ENCODE assay signal across 13 cellular contexts in the genomic region with DNA sequence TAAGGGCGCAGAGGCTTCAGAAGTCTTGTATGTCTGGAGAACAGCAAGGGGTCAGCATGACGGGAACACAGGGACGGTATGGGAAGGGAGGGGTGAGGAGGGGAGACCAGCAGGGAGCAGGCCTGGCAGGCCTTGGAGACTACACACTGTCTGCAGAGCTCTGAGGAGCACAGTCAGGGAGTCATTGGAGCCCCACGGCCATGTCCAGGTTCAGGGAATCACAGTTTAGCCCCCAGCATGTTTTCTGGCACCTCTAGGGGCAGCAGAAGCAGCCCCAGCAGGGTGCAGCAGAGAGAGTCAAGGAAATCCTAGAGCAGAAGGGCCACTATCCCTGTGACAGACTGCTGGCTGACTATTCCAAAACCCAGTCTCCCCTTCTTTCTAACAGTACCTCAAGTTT. TPM values are rescaled to one million over a fixed set of nuclear protein-coding genes. Genes with fewer than 3 reads are reported as not detected.
A peak's percentile ranks its signal among the peaks of the same experiment; 100 is the strongest.
DNase-seq lines count a peak whose midpoint lies in the region; ATAC-seq, FAIRE-seq and TF ChIP-seq lines count a peak whose summit lies in the region.
"Had no signal": no experiment of that assay in that cellular context is flagged by ENCODE, and none has a peak within 500 bp of the region (broad histone marks: within the 10 kb centered on the region; RNA-seq: fewer than 3 reads in every experiment).

No MANE protein-coding gene starts in this region.

- no peaks in the 10 kb centered on the region for H3K79me2 ChIP-seq in astrocyte (ENCODE audit: insufficient read depth, low read length)

- peaks cover 11% of the 10 kb centered on the region for H3K4me1 ChIP-seq in astrocyte (ENCODE audit: insufficient read depth, low read length)

- no peak overlapping the region for H3K4me2 ChIP-seq in astrocyte (ENCODE audit: low read length)

- H3K36me3 ChIP-seq in astrocyte (ENCODE audit: insufficient read depth, low read length), result no peaks in the 10 kb centered on the region

- H3K4me1 Mint-ChIP-seq in activated T-cell treated with anti-CD3 and anti-CD28 coated beads, Interleukin-2, amount 50 U/mL, for 72 hours (ENCODE audit: low read depth), result peaks cover 51% of the 10 kb centered on the region
- H3K4me1 Mint-ChIP-seq in IgD-negative memory B cell (peaks cover 12 to 19% (median 16%) of the 10 kb centered on the region in 3 donors), astrocyte (ENCODE audit: low read depth, unreplicated experiment) (peaks cover 21% of the 10 kb centered on the region)
- H3K4me1 Mint-ChIP-seq in activated CD4-positive, alpha-beta memory T cell treated with anti-CD3 and anti-CD28 coated beads, Interleukin-2, amount 10 ng/mL, durations not matched to agents 7 days and 5 days, result peaks cover 33% of the 10 kb centered on the region

- TF ChIP-seq CTCF in astrocyte (IDR thresholded peaks at IDR 0.05; ENCODE audit: insufficient read depth, low read depth, low read length) (peak; percentile 8), retinal pigment epithelial cell (conservative IDR thresholded peaks at IDR 0.05; ENCODE audit: low read depth, low read length) (peak; percentile 43)

- H3K27ac Mint-ChIP-seq in activated T-cell treated with anti-CD3 and anti-CD28 coated beads, Interleukin-2, amount 50 U/mL, for 72 hours, result no peak overlapping the region
- peak overlapping the region in 2 of 3 donors; percentile 0 to 3 for H3K27ac Mint-ChIP-seq in IgD-negative memory B cell
- H3K27ac Mint-ChIP-seq in astrocyte (ENCODE audit: unreplicated experiment), result peak overlapping the region; percentile 59
- no peak overlapping the region for H3K27ac Mint-ChIP-seq in activated CD4-positive, alpha-beta memory T cell treated with anti-CD3 and anti-CD28 coated beads, Interleukin-2, amount 10 ng/mL, durations not matched to agents 7 days and 5 days
- H3K27ac Mint-ChIP-seq: activated CD8-positive, alpha-beta memory T cell treated with anti-CD3 and anti-CD28 coated beads, Interleukin-2, amount 10 ng/mL, durations not matched to agents 7 days and 5 days had no signal

- H2AFZ ChIP-seq in astrocyte (ENCODE audit: low read depth, low read length), result no peak overlapping the region

- no peak overlapping the region for H3K9ac ChIP-seq in astrocyte (ENCODE audit: low read length)

- peaks cover 28% of the 10 kb centered on the region for H3K27me3 ChIP-seq in astrocyte (ENCODE audit: insufficient read depth, low read length)

- H3K4me3 ChIP-seq in astrocyte (ENCODE audit: insufficient read depth, low read depth, low read length) (no peak overlapping the region), retinal pigment epithelial cell (ENCODE audit: low read length) (no peak overlapping the region)

- H3K9me3 ChIP-seq in astrocyte (ENCODE audit: insufficient read depth, low read depth, low read length), result no peaks in the 10 kb centered on the region

- H4K20me1 ChIP-seq in astrocyte (ENCODE audit: insufficient read depth, low read length), result no peaks in the 10 kb centered on the region

- H3K27me3 Mint-ChIP-seq in activated T-cell treated with anti-CD3 and anti-CD28 coated beads, Interleukin-2, amount 50 U/mL, for 72 hours (ENCODE audit: low read depth), result peaks cover 7% of the 10 kb centered on the region
- H3K27me3 Mint-ChIP-seq in IgD-negative memory B cell (peaks cover 61% of the 10 kb centered on the region), astrocyte (ENCODE audit: low read depth, unreplicated experiment) (peaks cover 31% of the 10 kb centered on the region)
- H3K27me3 Mint-ChIP-seq in activated CD4-positive, alpha-beta memory T cell treated with anti-CD3 and anti-CD28 coated beads, Interleukin-2, amount 10 ng/mL, durations not matched to agents 7 days and 5 days, result no peaks in the 10 kb centered on the region
- H3K27me3 Mint-ChIP-seq: CD8-positive, alpha-beta memory T cell had no signal

- H3K4me3 Mint-ChIP-seq in activated T-cell treated with anti-CD3 and anti-CD28 coated beads, Interleukin-2, amount 50 U/mL, for 72 hours, result peak overlapping the region; percentile 15 to 63
- H3K4me3 Mint-ChIP-seq in IgD-negative memory B cell (peak overlapping the region in 1 of 4 donors; percentile 19), astrocyte (ENCODE audit: unreplicated experiment) (no peak overlapping the region)
- H3K4me3 Mint-ChIP-seq in activated CD4-positive, alpha-beta memory T cell treated with anti-CD3 and anti-CD28 coated beads, Interleukin-2, amount 10 ng/mL, durations not matched to agents 7 days and 5 days, result no peak overlapping the region
- H3K4me3 Mint-ChIP-seq: activated CD8-positive, alpha-beta memory T cell treated with anti-CD3 and anti-CD28 coated beads, Interleukin-2, amount 10 ng/mL, durations not matched to agents 7 days and 5 days had no signal

- no peak overlapping the region for H3K27ac ChIP-seq in astrocyte (ENCODE audit: low read depth, low read length)

- H3K9me3 Mint-ChIP-seq in activated T-cell treated with anti-CD3 and anti-CD28 coated beads, Interleukin-2, amount 50 U/mL, for 72 hours, result no peaks in the 10 kb centered on the region
- peaks cover 0 to 6% (median 0%) of the 10 kb centered on the region in 3 donors for H3K9me3 Mint-ChIP-seq in IgD-negative memory B cell
- peaks cover 2% of the 10 kb centered on the region for H3K9me3 Mint-ChIP-seq in astrocyte (ENCODE audit: unreplicated experiment)
- H3K9me3 Mint-ChIP-seq in activated CD4-positive, alpha-beta memory T cell treated with anti-CD3 and anti-CD28 coated beads, Interleukin-2, amount 10 ng/mL, durations not matched to agents 7 days and 5 days, result no peaks in the 10 kb centered on the region
- H3K9me3 Mint-ChIP-seq: CD8-positive, alpha-beta memory T cell had no signal

- DNase-seq in activated T-cell treated with anti-CD3 and anti-CD28 coated beads, Interleukin-2, amount 50 U/mL, for 72 hours, result peak in 1 of 2 donors; percentile 17
- no peak for DNase-seq in activated T-cell treated with anti-CD3 and anti-CD28 coated beads, Interleukin-2, amount 50 U/mL, for 1 hour
- DNase-seq in astrocyte (ENCODE audit: low read depth) (no peak), retinal pigment epithelial cell (ENCODE audit: low read depth) (no peak)
- DNase-seq in activated CD4-positive, alpha-beta memory T cell treated with anti-CD3 and anti-CD28 coated beads, Interleukin-2, amount 10 ng/mL, durations not matched to agents 7 days and 5 days, result no peak
- DNase-seq: activated CD8-positive, alpha-beta memory T cell treated with anti-CD3 and anti-CD28 coated beads, Interleukin-2, amount 10 ng/mL, durations not matched to agents 7 days and 5 days; CD8-positive, alpha-beta memory T cell; effector CD4-positive, alpha-beta T cell; KG1 had no signal

- FAIRE-seq in astrocyte (lab: Jason Lieb, UNC), result no peak

- POLR2A ChIA-PET in activated CD4-positive, alpha-beta memory T cell treated with anti-CD3 and anti-CD28 coated beads, Interleukin-2, amount 10 ng/mL, durations not matched to agents 7 days and 5 days (lab: Charles Lee), result interaction anchor here (0.9 kb wide), 1 partner anchor 151 kb away, joined by 3 read pairs; no protein-coding TSS in a partner anchor

- CTCF ChIA-PET in activated CD4-positive, alpha-beta memory T cell treated with anti-CD3 and anti-CD28 coated beads, Interleukin-2, amount 10 ng/mL, durations not matched to agents 7 days and 5 days (lab: Charles Lee), result no interaction called here

- H3K36me3 Mint-ChIP-seq in activated T-cell treated with anti-CD3 and anti-CD28 coated beads, Interleukin-2, amount 50 U/mL, for 72 hours (ENCODE audit: insufficient read depth in 2 of 2), result peaks cover 0 to 2% of the 10 kb centered on the region in 2 donors
- H3K36me3 Mint-ChIP-seq in IgD-negative memory B cell (no peaks in the 10 kb centered on the region), astrocyte (ENCODE audit: low read depth, unreplicated experiment) (no peaks in the 10 kb centered on the region)
- peaks cover 12% of the 10 kb centered on the region for H3K36me3 Mint-ChIP-seq in activated CD4-positive, alpha-beta memory T cell treated with anti-CD3 and anti-CD28 coated beads, Interleukin-2, amount 10 ng/mL, durations not matched to agents 7 days and 5 days (ENCODE audit: low read depth)

- ATAC-seq in activated T-cell treated with anti-CD3 and anti-CD28 coated beads, Interleukin-2, amount 50 U/mL, for 72 hours (replicated peaks in 1 of 2), result no peak
- ATAC-seq in GM19463 (IDR thresholded peaks at IDR 0.05; ENCODE audit: unreplicated experiment) (no peak), HG03521 (IDR thresholded peaks at IDR 0.05; ENCODE audit: unreplicated experiment) (no peak)

RNA-seq across cellular contexts. Expression of a gene that starts 3.2 kb away (rescaled TPM):
- 10 to 100 TPM; 14.7 to 19.8 TPM for total RNA-seq in activated T-cell treated with anti-CD3 and anti-CD28 coated beads, Interleukin-2, amount 50 U/mL, for 72 hours
- polyA plus RNA-seq in IgD-negative memory B cell, result 1.1 TPM
- 0.67 and 1.5 TPM in 2 replicates for total RNA-seq in astrocyte
- 10 to 100 TPM; 13.6 to 13.8 TPM for total RNA-seq in activated CD4-positive, alpha-beta memory T cell treated with anti-CD3 and anti-CD28 coated beads, Interleukin-2, amount 10 ng/mL, durations not matched to agents 7 days and 5 days
- total RNA-seq: RPMI7951 had no signal

Comparison
In these comparisons a context has a peak if more than half of its experiments do, and no peak if none do; other contexts are left out.
1. H3K27ac Mint-ChIP-seq: peak in IgD-negative memory B cell (2 of 3) and astrocyte (single experiment); none in activated T-cell treated with anti-CD3 and anti-CD28 coated beads, Interleukin-2, amount 50 U/mL, for 72 hours (single experiment) and activated CD4-positive, alpha-beta memory T cell treated with anti-CD3 and anti-CD28 coated beads, Interleukin-2, amount 10 ng/mL, durations not matched to agents 7 days and 5 days (single experiment).
2. H3K4me3 Mint-ChIP-seq: peak in activated T-cell treated with anti-CD3 and anti-CD28 coated beads, Interleukin-2, amount 50 U/mL, for 72 hours (2 of 2); none in astrocyte (single experiment) and activated CD4-positive, alpha-beta memory T cell treated with anti-CD3 and anti-CD28 coated beads, Interleukin-2, amount 10 ng/mL, durations not matched to agents 7 days and 5 days (single experiment).